ENCODE assay signal across 18 cellular contexts in genomic region chr2:216126943-216127342, GRCh38. TPM values are rescaled to one million over a fixed set of nuclear protein-coding genes. Genes with fewer than 3 reads are reported as not detected.
DNase-seq lines count a peak whose midpoint lies in the region; ATAC-seq and TF ChIP-seq lines count a peak whose summit lies in the region.
"Had no signal": no experiment of that assay in that cellular context is flagged by ENCODE, and none has a peak within 500 bp of the region (broad histone marks: within the 10 kb centered on the region; RNA-seq: fewer than 3 reads in every experiment).

No MANE protein-coding gene starts in this region.

- H3K4me3 ChIP-seq in colonic mucosa, result no peak overlapping the region
- H3K4me3 ChIP-seq: GM23248 had no signal

- no peaks in the 10 kb centered on the region for H3K9me3 ChIP-seq in colonic mucosa
- H3K9me3 ChIP-seq: BE2C had no signal

- H3K36me3 Mint-ChIP-seq in activated CD4-positive, alpha-beta T cell treated with anti-CD3 and anti-CD28 coated beads for 36 hours (ENCODE audit: low read depth), result peaks cover 76% of the 10 kb centered on the region
- H3K36me3 Mint-ChIP-seq in stimulated activated naive CD8-positive, alpha-beta T cell treated with anti-CD3 and anti-CD28 coated beads, Interleukin-15, Interleukin-2, amounts not matched to agents 100 ng/mL and 50 ng/mL, for 24 hours (ENCODE audit: low read depth), result peaks cover 91% of the 10 kb centered on the region
- H3K36me3 Mint-ChIP-seq in central memory CD8-positive, alpha-beta T cell (ENCODE audit: insufficient read depth), result peaks cover 84% of the 10 kb centered on the region

- no peaks in the 10 kb centered on the region for H3K4me1 ChIP-seq in colonic mucosa

- H3K36me3 ChIP-seq in colonic mucosa, result peaks cover 35% of the 10 kb centered on the region

- POLR2A ChIA-PET in activated CD4-positive, alpha-beta T cell treated with anti-CD3 and anti-CD28 coated beads for 36 hours (lab: Charles Lee), result interaction anchor here (0.6 kb wide), 1 partner anchor 66 kb away, joined by 3 read pairs; no protein-coding TSS in a partner anchor

- CTCF ChIA-PET in activated CD4-positive, alpha-beta T cell treated with anti-CD3 and anti-CD28 coated beads for 36 hours (lab: Charles Lee), result interaction anchor here (0.6 to 1.0 kb wide), 3 partner anchors 14 to 75 kb away, joined by 3 read pairs; no protein-coding TSS in a partner anchor

- H3K4me3 Mint-ChIP-seq in activated CD4-positive, alpha-beta T cell treated with anti-CD3 and anti-CD28 coated beads for 36 hours, result no peak overlapping the region
- H3K4me3 Mint-ChIP-seq in stimulated activated naive CD8-positive, alpha-beta T cell treated with anti-CD3 and anti-CD28 coated beads, Interleukin-15, Interleukin-2, amounts not matched to agents 100 ng/mL and 50 ng/mL, for 24 hours, result peak overlapping the region; percentile 12
- no peak overlapping the region for H3K4me3 Mint-ChIP-seq in central memory CD8-positive, alpha-beta T cell

- H3K4me1 Mint-ChIP-seq in activated CD4-positive, alpha-beta T cell treated with anti-CD3 and anti-CD28 coated beads for 36 hours, result peaks cover 66% of the 10 kb centered on the region
- peaks cover 62% of the 10 kb centered on the region for H3K4me1 Mint-ChIP-seq in stimulated activated naive CD8-positive, alpha-beta T cell treated with anti-CD3 and anti-CD28 coated beads, Interleukin-15, Interleukin-2, amounts not matched to agents 100 ng/mL and 50 ng/mL, for 24 hours (ENCODE audit: low read depth)
- H3K4me1 Mint-ChIP-seq in central memory CD8-positive, alpha-beta T cell, result peaks cover 39% of the 10 kb centered on the region

- H3K27me3 ChIP-seq in colonic mucosa, result no peaks in the 10 kb centered on the region
- H3K27me3 ChIP-seq: BE2C had no signal

- no peak for ATAC-seq in activated CD4-positive, alpha-beta T cell treated with anti-CD3 and anti-CD28 coated beads for 36 hours
- no peak for ATAC-seq in stimulated activated naive CD8-positive, alpha-beta T cell treated with anti-CD3 and anti-CD28 coated beads, Interleukin-15, Interleukin-2, amounts not matched to agents 100 U/mL and 50 U/mL, for 24 hours
- no peak for ATAC-seq in central memory CD8-positive, alpha-beta T cell (replicated peaks; ENCODE audit: extremely low read depth, poor library complexity, severe bottlenecking)
- ATAC-seq: HepG2 had no signal

- no peak overlapping the region for H3K27ac ChIP-seq in colonic mucosa
- H3K27ac ChIP-seq: GM23248, RWPE1 had no signal

- no peak for TF ChIP-seq CTCF in colonic mucosa (IDR thresholded peaks at IDR 0.05)

- intact Hi-C loops in activated CD4-positive, alpha-beta T cell treated with anti-CD3 and anti-CD28 coated beads for 36 hours (cut with DNase I, micrococcal nuclease), result loop anchor here in 1 of 2 experiments (5.0 kb wide), 1 partner anchor 35 kb away; no protein-coding TSS in a partner anchor
- intact Hi-C loops in colonic mucosa (cut with DNase I), result loop anchor here (10.0 kb wide), 1 partner anchor 48 kb away; no protein-coding TSS in a partner anchor

- H3K27me3 Mint-ChIP-seq in activated CD4-positive, alpha-beta T cell treated with anti-CD3 and anti-CD28 coated beads for 36 hours, result no peaks in the 10 kb centered on the region
- H3K27me3 Mint-ChIP-seq in stimulated activated naive CD8-positive, alpha-beta T cell treated with anti-CD3 and anti-CD28 coated beads, Interleukin-15, Interleukin-2, amounts not matched to agents 100 ng/mL and 50 ng/mL, for 24 hours, result no peaks in the 10 kb centered on the region
- H3K27me3 Mint-ChIP-seq in central memory CD8-positive, alpha-beta T cell, result no peaks in the 10 kb centered on the region

- peak overlapping the region; percentile 17 for H3K27ac Mint-ChIP-seq in activated CD4-positive, alpha-beta T cell treated with anti-CD3 and anti-CD28 coated beads for 36 hours
- H3K27ac Mint-ChIP-seq in stimulated activated naive CD8-positive, alpha-beta T cell treated with anti-CD3 and anti-CD28 coated beads, Interleukin-15, Interleukin-2, amounts not matched to agents 100 ng/mL and 50 ng/mL, for 24 hours, result peak overlapping the region; percentile 61
- H3K27ac Mint-ChIP-seq in central memory CD8-positive, alpha-beta T cell (ENCODE audit: low read depth), result peak overlapping the region; percentile 68

- no peak overlapping the region for H3K9ac ChIP-seq in colonic mucosa (ENCODE audit: low read depth in 2 of 2, low read length in 2 of 2)
- H3K9ac ChIP-seq: GM23248 had no signal

- no peak for DNase-seq in activated CD4-positive, alpha-beta T cell treated with anti-CD3 and anti-CD28 coated beads for 36 hours
- DNase-seq in activated CD4-positive, alpha-beta T cell treated with anti-CD3 and anti-CD28 coated beads for 4 hours, result no peak
- no peak for DNase-seq in stimulated activated naive CD8-positive, alpha-beta T cell treated with anti-CD3 and anti-CD28 coated beads, Interleukin-15, Interleukin-2, amounts not matched to agents 100 U/mL and 50 U/mL, for 24 hours
- no peak for DNase-seq in central memory CD8-positive, alpha-beta T cell (ENCODE audit: low spot score in 2 of 2)
- DNase-seq in iPS-NIHi7 (ENCODE audit: extremely low spot score) (no peak), colonic mucosa (no peak), NCI-H146 treated with DMSO at 0.1 percent for 48 hours (lab: John Stamatoyannopoulos, UW; ENCODE audit: unreplicated experiment) (no peak)
- DNase-seq: 8988T, BE2C, GF-D8, GM23248, KG1, NCI-H1436, NCI-H2029 treated with DMSO at 0.1 percent for 48 hours, NCI-H774 had no signal

- no peaks in the 10 kb centered on the region for H3K9me3 Mint-ChIP-seq in activated CD4-positive, alpha-beta T cell treated with anti-CD3 and anti-CD28 coated beads for 36 hours (ENCODE audit: low read depth)
- no peaks in the 10 kb centered on the region for H3K9me3 Mint-ChIP-seq in stimulated activated naive CD8-positive, alpha-beta T cell treated with anti-CD3 and anti-CD28 coated beads, Interleukin-15, Interleukin-2, amounts not matched to agents 100 ng/mL and 50 ng/mL, for 24 hours
- no peaks in the 10 kb centered on the region for H3K9me3 Mint-ChIP-seq in central memory CD8-positive, alpha-beta T cell

RNA-seq across cellular contexts. Expression of gene XRCC5, which starts 17.8 kb away (rescaled TPM):
- 100 to 1,000 TPM; 395 to 536 TPM for total RNA-seq in activated CD4-positive, alpha-beta T cell treated with anti-CD3 and anti-CD28 coated beads for 36 hours
- 100 to 1,000 TPM; 205 to 244 TPM for total RNA-seq in colonic mucosa

RNA-seq across cellular contexts. Expression of gene TMEM169, which starts 45.2 kb away (rescaled TPM):
- total RNA-seq in activated CD4-positive, alpha-beta T cell treated with anti-CD3 and anti-CD28 coated beads for 36 hours, result 1 to 10 TPM; 1.6 to 1.8 TPM
- total RNA-seq in colonic mucosa, result under 1 TPM; 0.15 to 0.21 TPM

RNA-seq across cellular contexts. Expression of gene PECR, which starts 45.3 kb away (rescaled TPM):
- 10 to 100 TPM; 17.0 to 20.8 TPM for total RNA-seq in activated CD4-positive, alpha-beta T cell treated with anti-CD3 and anti-CD28 coated beads for 36 hours
- 10 to 100 TPM; 15.9 to 22.5 TPM for total RNA-seq in colonic mucosa

Comparison
In these comparisons a context has a peak if more than half of its experiments do, and no peak if none do; other contexts are left out.
1. H3K27ac Mint-ChIP-seq: peak in every context shown above with its lines; median percentile 68 in central memory CD8-positive, alpha-beta T cell; 61 in stimulated activated naive CD8-positive, alpha-beta T cell treated with anti-CD3 and anti-CD28 coated beads, Interleukin-15, Interleukin-2, amounts not matched to agents 100 ng/mL and 50 ng/mL, for 24 hours; 17 in activated CD4-positive, alpha-beta T cell treated with anti-CD3 and anti-CD28 coated beads for 36 hours.